ENCODE assay signal across 13 cellular contexts in the genomic region with DNA sequence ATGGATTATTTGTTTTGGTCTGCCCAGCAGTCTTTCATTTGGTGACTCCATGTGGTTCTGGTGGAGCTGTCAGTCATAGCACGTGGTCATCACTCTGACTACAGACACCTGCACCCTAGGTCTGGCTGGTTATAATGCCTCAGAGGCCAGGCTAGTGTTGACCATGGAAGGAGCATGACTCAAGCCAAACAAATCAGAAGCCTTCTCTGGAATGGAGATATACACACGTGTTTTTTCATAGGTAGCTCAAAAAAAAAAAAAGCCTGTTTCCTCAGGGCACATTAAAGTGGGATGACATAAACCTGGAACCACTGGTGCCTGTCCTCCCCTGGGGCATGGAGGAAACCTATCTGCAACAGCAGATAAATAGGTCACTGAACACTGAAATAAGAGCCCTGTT. TPM values are rescaled to one million over a fixed set of nuclear protein-coding genes. Genes with fewer than 3 reads are reported as not detected.
DNase-seq lines count a peak whose midpoint lies in the region; TF ChIP-seq lines count a peak whose summit lies in the region.
"Had no signal": no experiment of that assay in that cellular context is flagged by ENCODE, and none has a peak within 500 bp of the region (broad histone marks: within the 10 kb centered on the region; RNA-seq: fewer than 3 reads in every experiment).

No MANE protein-coding gene starts in this region.

- H3K9me3 ChIP-seq in hepatocyte (ENCODE audit: low read depth) = no peaks in the 10 kb centered on the region

- no peak overlapping the region for H3K4me2 ChIP-seq in hepatocyte

- TF ChIP-seq POLR2A in erythroblast (IDR thresholded peaks at IDR 0.05; ENCODE audit: low read length) = no peak

- H3K9me2 ChIP-seq in hepatocyte (replicated peaks; ENCODE audit: insufficient read depth) = no peaks in the 10 kb centered on the region

- H2AFZ ChIP-seq in hepatocyte = no peak overlapping the region

- H4K20me1 ChIP-seq in hepatocyte (ENCODE audit: insufficient read depth, poor library complexity, severe bottlenecking) = no peaks in the 10 kb centered on the region

- no peaks in the 10 kb centered on the region for H3K36me3 ChIP-seq in hepatocyte (replicated peaks; ENCODE audit: insufficient read depth, low read depth)

- H3K27me3 ChIP-seq in hepatocyte = no peaks in the 10 kb centered on the region

- TF ChIP-seq CTCF in hepatocyte (IDR thresholded peaks at IDR 0.05; ENCODE audit: poor library complexity) = no peak

- H3K4me1 ChIP-seq in hepatocyte (ENCODE audit: insufficient read depth) = peaks cover 5% of the 10 kb centered on the region

- no peaks in the 10 kb centered on the region for H3K79me2 ChIP-seq in hepatocyte

- peak; percentile 66 for DNase-seq in COLO668 (lab: John Stamatoyannopoulos, UW; ENCODE audit: unreplicated experiment)
- DNase-seq in NCI-H2171 treated with DMSO at 0.1 percent for 48 hours (lab: John Stamatoyannopoulos, UW) = peak; percentile 68
- DNase-seq in hepatocyte (ENCODE audit: low spot score) = peak; percentile 67
- DNase-seq in activated gamma-delta T cell (lab: John Stamatoyannopoulos, UW) = no peak
- DNase-seq in COLO829 (ENCODE audit: low spot score) = no peak
- no peak for DNase-seq in erythroblast (lab: John Stamatoyannopoulos, UW)
- DNase-seq: activated T-cell treated with anti-CD3 and anti-CD28 coated beads, Interleukin-2, amount 50 U/mL, for 24 hours; endodermal cell; hypothalamus; midbrain; NCI-H2081 treated with DMSO at 0.1 percent for 48 hours; stimulated activated CD4-positive, alpha-beta T cell treated with anti-CD3 and anti-CD28 coated beads, Interleukin-4, amount 100 ng/mL, for 1 hour had no signal

- whole genome bisulfite sequencing in hepatocyte (ENCODE audit: low lambda C conversion rate, missing lambda C conversion rate) = 20% methylated on average over 2 of the region's 2 CpGs

- H3K27ac ChIP-seq in hepatocyte = no peak overlapping the region

- no peak overlapping the region for H3K4me3 ChIP-seq in hepatocyte

RNA-seq across cellular contexts. Expression of a gene that starts 8.1 kb away (rescaled TPM):
- 26.9 and 32.4 TPM in 2 replicates for total RNA-seq in hepatocyte
- 49.6 and 59.9 TPM in 2 replicates for polyA plus RNA-seq in hepatocyte

RNA-seq across cellular contexts. Expression of a gene that starts 48.9 kb away (rescaled TPM):
- total RNA-seq in hepatocyte = 30.1 and 36.2 TPM in 2 replicates
- polyA plus RNA-seq in hepatocyte = 8.7 and 9.7 TPM in 2 replicates

RNA-seq across cellular contexts. Expression of a gene that starts 59.0 kb away (rescaled TPM):
- 85.4 and 89.9 TPM in 2 replicates for total RNA-seq in hepatocyte
- polyA plus RNA-seq in hepatocyte = 84.0 and 108 TPM in 2 replicates

RNA-seq across cellular contexts. Expression of a gene that starts 59.1 kb away (rescaled TPM):
- total RNA-seq in hepatocyte = 0.77 and 1.2 TPM in 2 replicates
- polyA plus RNA-seq in hepatocyte = 1.9 and 3.0 TPM in 2 replicates
- total RNA-seq: endodermal cell, posterior vena cava had no signal

Comparison
In these comparisons a context has a peak if more than half of its experiments do, and no peak if none do; other contexts are left out.
1. DNase-seq: peak in COLO668 (single experiment), NCI-H2171 treated with DMSO at 0.1 percent for 48 hours (single experiment) and hepatocyte (single experiment); none in activated gamma-delta T cell (single experiment), COLO829 (single experiment) and erythroblast (0 of 2).